ENCODE assay signal across 1 cellular context in the genomic region with DNA sequence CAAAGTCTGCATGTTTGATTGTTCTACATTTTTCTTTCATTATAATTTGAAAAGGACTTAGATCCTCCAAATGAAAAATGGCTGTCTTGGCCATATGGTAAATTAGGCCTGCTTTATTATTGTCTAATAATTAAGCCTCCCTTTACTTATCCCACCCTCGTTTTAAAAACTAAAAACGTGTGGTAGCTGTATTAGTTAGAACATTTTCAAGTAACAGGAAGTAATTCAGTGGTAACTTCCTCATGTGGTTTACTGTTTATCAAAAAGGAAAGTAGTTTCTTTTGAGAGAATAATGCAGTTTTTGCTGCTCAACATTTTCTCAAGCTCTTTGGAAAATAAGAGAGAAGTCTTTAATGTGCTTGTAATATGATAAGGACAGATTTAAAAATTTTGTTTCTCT.
TF ChIP-seq lines count a peak whose summit lies in the region.

No MANE protein-coding gene starts in this region.

TF ChIP-seq in GM23338, 12 proteins besides CTCF, POLR2A, EP300 and RAD21 (continued from another document):
- TF ChIP-seq ZNF462 (CRISPR knock-in tag; IDR thresholded peaks at IDR 0.05): no peak
- no peak for TF ChIP-seq NANOG (IDR thresholded peaks at IDR 0.05; ENCODE audit: borderline replicate concordance)
- TF ChIP-seq ETS1 (IDR thresholded peaks at IDR 0.05): no peak
- TF ChIP-seq EZH2phosphoT487 (IDR thresholded peaks at IDR 0.05; ENCODE audit: unreplicated experiment): no peak
- no peak for TF ChIP-seq ZNF331 (CRISPR knock-in tag; IDR thresholded peaks at IDR 0.05; ENCODE audit: low read depth)
- no peak for TF ChIP-seq POLR2AphosphoS5 (IDR thresholded peaks at IDR 0.05; ENCODE audit: low read depth)
- TF ChIP-seq REST (IDR thresholded peaks at IDR 0.05; ENCODE audit: unreplicated experiment): no peak
